In genomic region chr14:85002846-85003245, GRCh38 we compare ENCODE assay signal across 22 cellular contexts.
"Had no signal": no experiment of that assay in that cellular context is flagged by ENCODE, and none has a peak within 500 bp of the region (broad histone marks: within the 10 kb centered on the region; RNA-seq: fewer than 3 reads in every experiment).

No MANE protein-coding gene starts in this region.

- H3K4me3 ChIP-seq: colonic mucosa, esophagus squamous epithelium, lower lobe of right lung, right lobe of liver, suprapubic skin, vagina had no signal

- H3K36me3 ChIP-seq: colonic mucosa, esophagus squamous epithelium, lower lobe of right lung, right lobe of liver, suprapubic skin, vagina had no signal

- H3K27ac ChIP-seq: colonic mucosa, esophagus squamous epithelium, lower lobe of right lung, parathyroid adenoma, right lobe of liver, suprapubic skin, vagina had no signal

- H3K27me3 ChIP-seq: colonic mucosa, esophagus squamous epithelium, right lobe of liver, suprapubic skin, vagina had no signal

- H3K9me3 ChIP-seq: colonic mucosa, esophagus squamous epithelium, lower lobe of right lung, right lobe of liver, suprapubic skin, vagina had no signal

- H2AFZ ChIP-seq: parathyroid adenoma had no signal

- DNase-seq: colonic mucosa; effector memory CD4-positive, alpha-beta T cell; erythroblast; esophagus squamous epithelium; foreskin melanocyte; hypothalamus; immature natural killer cell; left ventricle myocardium superior; lower lobe of right lung; natural killer cell; right lobe of liver; small intestine; stimulated activated CD4-positive, alpha-beta T cell treated with anti-CD3 and anti-CD28 coated beads, Interleukin-12 subunit alpha, Interleukin-12 subunit beta, amount 100 ng/mL, for 4 hours; stimulated activated CD4-positive, alpha-beta T cell treated with anti-CD3 and anti-CD28 coated beads, Interleukin-1b, Interleukin-23, amount 100 ng/mL, for 48 hours; stimulated activated CD4-positive, alpha-beta T cell treated with anti-CD3 and anti-CD28 coated beads, Interleukin-4, amount 100 ng/mL, for 1 hour; stimulated activated CD8-positive, alpha-beta memory T cell treated with anti-CD3 and anti-CD28 coated beads, Interleukin-4, amount 100 ng/mL, for 48 hours; stimulated activated naive CD4-positive, alpha-beta T cell; stimulated activated naive CD8-positive, alpha-beta T cell treated with anti-CD3 and anti-CD28 coated beads, Interleukin-15, amount 100 ng/mL, for 72 hours; trophoblast cell had no signal

- H3K4me1 ChIP-seq: colonic mucosa, esophagus squamous epithelium, lower lobe of right lung, parathyroid adenoma, right lobe of liver, suprapubic skin, vagina had no signal

- H3K79me2 ChIP-seq: parathyroid adenoma had no signal

- H3K9ac ChIP-seq: parathyroid adenoma had no signal
